ENCODE assay signal across 1 cellular context in genomic region chr11:3934658-3935057, GRCh38.
TF ChIP-seq lines count a peak whose summit lies in the region.

No MANE protein-coding gene starts in this region.

TF ChIP-seq in HepG2, 621 proteins besides CTCF, POLR2A, EP300 and RAD21 (continued from another document):
- TF ChIP-seq AKNA (CRISPR knock-in tag; IDR thresholded peaks at IDR 0.05; ENCODE audit: borderline replicate concordance) (no peak), NR2F2 (IDR thresholded peaks at IDR 0.05; ENCODE audit: borderline replicate concordance, low read depth) (no peak), RXRA (CRISPR knock-in tag; IDR thresholded peaks at IDR 0.05) (no peak), MED1 (CRISPR knock-in tag; IDR thresholded peaks at IDR 0.05) (no peak), PCBP1 (IDR thresholded peaks at IDR 0.05; ENCODE audit: borderline replicate concordance, low read depth, low read length) (no peak), KAT7 (CRISPR knock-in tag; IDR thresholded peaks at IDR 0.05; ENCODE audit: borderline replicate concordance) (no peak), HES4 (CRISPR knock-in tag; IDR thresholded peaks at IDR 0.05; ENCODE audit: borderline replicate concordance) (no peak), PRDM10 (CRISPR knock-in tag; IDR thresholded peaks at IDR 0.05; ENCODE audit: low read depth) (no peak)
